ENCODE assay signal across 20 cellular contexts in the genomic region with DNA sequence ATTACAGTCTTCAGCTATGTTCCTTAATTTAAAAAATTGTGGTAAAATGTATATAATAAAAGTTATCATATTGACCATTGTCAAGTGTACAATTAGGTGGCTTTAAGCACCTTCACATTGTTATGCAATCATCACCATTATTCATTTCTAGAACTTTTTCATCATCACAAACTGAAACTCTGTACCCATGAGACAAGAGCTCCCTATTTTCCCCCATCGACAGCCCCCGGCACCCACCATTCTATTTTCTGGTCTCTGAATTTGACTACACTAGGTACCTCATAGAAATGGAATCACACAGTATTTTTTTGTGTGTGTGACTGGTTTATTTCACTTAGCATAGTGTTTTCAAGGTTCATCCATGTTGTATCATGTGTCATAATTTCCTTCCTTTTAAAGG.
"Had no signal": no experiment of that assay in that cellular context is flagged by ENCODE, and none has a peak within 500 bp of the region (broad histone marks: within the 10 kb centered on the region; RNA-seq: fewer than 3 reads in every experiment).

No MANE protein-coding gene starts in this region.

- H3K36me3 ChIP-seq: heart left ventricle, pancreas, tibial artery, upper lobe of left lung, uterus had no signal

- DNase-seq: effector memory CD4-positive, alpha-beta T cell; heart left ventricle; hippocampal formation; left colon; left ventricle myocardium superior; mesenchymal stem cell; naive B cell; occipital lobe; pancreas; right cardiac atrium; stimulated activated CD4-positive, alpha-beta T cell treated with anti-CD3 and anti-CD28 coated beads, Interleukin-4, amount 100 ng/mL, for 24 hours; stimulated activated naive B cell treated with anti-CD40 and anti-IgM and Interleukin-4, amounts not matched to agents 10 μg/mL and 1 μg/mL and 100 μg/mL, for 72 hours; tibial artery; upper lobe of left lung; uterus had no signal

- H3K4me1 ChIP-seq: heart left ventricle, pancreas, tibial artery, upper lobe of left lung, uterus had no signal

- ATAC-seq: esophagus mucosa; heart left ventricle; left colon; left ventricle myocardium superior; pancreas; right cardiac atrium; stimulated activated naive B cell treated with anti-CD40 and anti-IgM and Interleukin-4, amounts not matched to agents 10 μg/mL and 1 μg/mL and 100 μg/mL, for 72 hours had no signal

- H3K4me2 ChIP-seq: smooth muscle cell had no signal

- H3K4me1 Mint-ChIP-seq: naive B cell; stimulated activated naive B cell treated with anti-CD40 and anti-IgM and Interleukin-4, amounts not matched to agents 10 μg/mL and 1 μg/mL and 100 μg/mL, for 72 hours had no signal

- H3K36me3 Mint-ChIP-seq: naive B cell; stimulated activated naive B cell treated with anti-CD40 and anti-IgM and Interleukin-4, amounts not matched to agents 10 μg/mL and 1 μg/mL and 100 μg/mL, for 72 hours had no signal

- H3K27ac ChIP-seq: heart left ventricle, pancreas, tibial artery, upper lobe of left lung, uterus had no signal

- H3K27ac Mint-ChIP-seq: naive B cell; nephron; progenitor cell of endocrine pancreas; stimulated activated naive B cell treated with anti-CD40 and anti-IgM and Interleukin-4, amounts not matched to agents 10 μg/mL and 1 μg/mL and 100 μg/mL, for 72 hours had no signal

- H3K27me3 ChIP-seq: heart left ventricle, pancreas, tibial artery, upper lobe of left lung, uterus had no signal

- H3K4me3 ChIP-seq: heart left ventricle, lung, pancreas, smooth muscle cell, tibial artery, upper lobe of left lung, uterus had no signal

- H3K4me3 Mint-ChIP-seq: naive B cell; nephron; stimulated activated naive B cell treated with anti-CD40 and anti-IgM and Interleukin-4, amounts not matched to agents 10 μg/mL and 1 μg/mL and 100 μg/mL, for 72 hours had no signal

- H3K9me3 Mint-ChIP-seq: naive B cell; stimulated activated naive B cell treated with anti-CD40 and anti-IgM and Interleukin-4, amounts not matched to agents 10 μg/mL and 1 μg/mL and 100 μg/mL, for 72 hours had no signal

- H3K27me3 Mint-ChIP-seq: stimulated activated naive B cell treated with anti-CD40 and anti-IgM and Interleukin-4, amounts not matched to agents 10 μg/mL and 1 μg/mL and 100 μg/mL, for 72 hours had no signal
